ENCODE assay signal across 37 cellular contexts in the genomic region with DNA sequence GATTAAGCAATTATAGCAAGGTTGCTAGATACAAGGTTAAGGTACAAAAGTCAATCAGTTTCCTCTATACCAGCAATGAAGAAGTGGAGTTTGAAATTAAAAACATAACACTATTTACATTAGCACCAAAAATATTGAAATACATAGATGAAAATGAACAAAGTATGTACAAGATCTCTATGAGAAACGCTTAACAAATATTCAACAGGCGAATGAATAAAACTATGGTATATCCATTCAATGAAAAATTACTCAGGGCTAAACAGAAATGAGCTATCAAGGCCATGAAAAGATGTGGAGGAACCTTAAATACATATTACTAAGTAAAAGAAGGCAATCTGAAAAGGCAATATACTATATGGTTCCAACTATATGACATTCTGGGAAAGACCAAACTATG.
"Had no signal": no experiment of that assay in that cellular context is flagged by ENCODE, and none has a peak within 500 bp of the region (broad histone marks: within the 10 kb centered on the region; RNA-seq: fewer than 3 reads in every experiment).

No MANE protein-coding gene starts in this region.

- H3K36me3 ChIP-seq: adrenal gland, ascending aorta, brain microvascular endothelial cell, breast epithelium, cardiac muscle cell had no signal

- H3K27me3 ChIP-seq: adrenal gland, ascending aorta, body of pancreas, brain microvascular endothelial cell, breast epithelium, cardiac muscle cell had no signal

- DNase-seq: activated effector memory CD4-positive, alpha-beta T cell treated with anti-CD3 and anti-CD28 coated beads, Interleukin-2, amount 50 U/mL, for 16 hours; activated effector memory CD4-positive, alpha-beta T cell treated with Interleukin-2 at 50 U/mL for 16 hours; activated gamma-delta T cell; activated gamma-delta T cell treated with Interleukin-2 at 50 U/mL for 16 hours; activated naive CD4-positive, alpha-beta T cell; activated naive CD4-positive, alpha-beta T cell treated with anti-CD3 and anti-CD28 coated beads for 36 hours; activated naive CD4-positive, alpha-beta T cell treated with anti-CD3 and anti-CD28 coated beads, Interleukin-2, amount 10 ng/mL, durations not matched to agents 7 days and 5 days; activated naive CD4-positive, alpha-beta T cell treated with anti-CD3 and anti-CD28 coated beads, Interleukin-2, amount 50 U/mL, for 16 hours; activated naive CD4-positive, alpha-beta T cell treated with Interleukin-2 at 50 U/mL for 16 hours; activated naive CD8-positive, alpha-beta T cell treated with anti-CD3 and anti-CD28 coated beads for 36 hours; activated naive CD8-positive, alpha-beta T cell treated with anti-CD3 and anti-CD28 coated beads, Interleukin-2, amount 10 ng/mL, durations not matched to agents 7 days and 5 days; activated naive CD8-positive, alpha-beta T cell treated with anti-CD3 and anti-CD28 coated beads, Interleukin-2, amount 50 U/mL, for 24 hours; activated T-cell treated with anti-CD3 and anti-CD28 coated beads, Interleukin-2, amount 50 U/mL, for 24 hours; activated T-cell treated with anti-CD3 and anti-CD28 coated beads, Interleukin-2, amount 50 U/mL, for 4 hours; activated T-cell treated with anti-CD3 and anti-CD28 coated beads, Interleukin-2, amount 50 U/mL, for 48 hours; activated T-cell treated with anti-CD3 and anti-CD28 coated beads, Interleukin-2, amount 50 U/mL, for 72 hours; adrenal gland; amniotic stem cell; amygdala; anterior cingulate cortex; aorta; body of pancreas; brain microvascular endothelial cell; caudate nucleus; central memory CD4-positive, alpha-beta T cell; cerebellar nuclear complex had no signal

- H3K4me3 Mint-ChIP-seq: activated naive CD4-positive, alpha-beta T cell treated with anti-CD3 and anti-CD28 coated beads for 36 hours; activated naive CD4-positive, alpha-beta T cell treated with anti-CD3 and anti-CD28 coated beads, Interleukin-2, amount 10 ng/mL, durations not matched to agents 7 days and 5 days; activated naive CD4-positive, alpha-beta T cell treated with anti-CD3 and anti-CD28 coated beads, Interleukin-2, amount 50 U/mL, for 24 hours; activated naive CD8-positive, alpha-beta T cell; activated naive CD8-positive, alpha-beta T cell treated with anti-CD3 and anti-CD28 coated beads for 36 hours; activated naive CD8-positive, alpha-beta T cell treated with anti-CD3 and anti-CD28 coated beads, Interleukin-2, amount 10 ng/mL, durations not matched to agents 7 days and 5 days; activated naive CD8-positive, alpha-beta T cell treated with anti-CD3 and anti-CD28 coated beads, Interleukin-2, amount 50 U/mL, for 24 hours; activated T-cell treated with anti-CD3 and anti-CD28 coated beads, Interleukin-2, amount 50 U/mL, for 24 hours; activated T-cell treated with anti-CD3 and anti-CD28 coated beads, Interleukin-2, amount 50 U/mL, for 4 hours; activated T-cell treated with anti-CD3 and anti-CD28 coated beads, Interleukin-2, amount 50 U/mL, for 72 hours; activated T-helper 1 cell treated with anti-CD3 and anti-CD28 coated beads, Interleukin-12 subunit alpha, Interleukin-12 subunit beta, Interleukin-2, Interleukin-4 antibody, amounts not matched to agents 30 ng/mL and 10 ng/mL and 1 ng/mL, durations not matched to agents 14 hours and 24 hours and 36 hours; activated T-helper 17 cell treated with anti-CD3 and anti-CD28 coated beads, Interleukin-2, amount 50 U/mL, for 72 hours; brain; central memory CD8-positive, alpha-beta T cell had no signal

- H3K27me3 Mint-ChIP-seq: activated naive CD4-positive, alpha-beta T cell treated with anti-CD3 and anti-CD28 coated beads, Interleukin-2, amount 10 ng/mL, durations not matched to agents 7 days and 5 days; activated naive CD4-positive, alpha-beta T cell treated with anti-CD3 and anti-CD28 coated beads, Interleukin-2, amount 50 U/mL, for 24 hours; activated naive CD8-positive, alpha-beta T cell; activated naive CD8-positive, alpha-beta T cell treated with anti-CD3 and anti-CD28 coated beads for 36 hours; activated naive CD8-positive, alpha-beta T cell treated with anti-CD3 and anti-CD28 coated beads, Interleukin-2, amount 10 ng/mL, durations not matched to agents 7 days and 5 days; activated naive CD8-positive, alpha-beta T cell treated with anti-CD3 and anti-CD28 coated beads, Interleukin-2, amount 50 U/mL, for 24 hours; activated T-cell treated with anti-CD3 and anti-CD28 coated beads, Interleukin-2, amount 50 U/mL, for 24 hours; brain; central memory CD8-positive, alpha-beta T cell had no signal

- H3K4me1 ChIP-seq: ascending aorta, body of pancreas, breast epithelium had no signal

- H3K9me3 Mint-ChIP-seq: activated naive CD4-positive, alpha-beta T cell treated with anti-CD3 and anti-CD28 coated beads for 36 hours; activated naive CD4-positive, alpha-beta T cell treated with anti-CD3 and anti-CD28 coated beads, Interleukin-2, amount 10 ng/mL, durations not matched to agents 7 days and 5 days; activated naive CD4-positive, alpha-beta T cell treated with anti-CD3 and anti-CD28 coated beads, Interleukin-2, amount 50 U/mL, for 24 hours; activated naive CD4-positive, alpha-beta T cell treated with anti-CD3 and anti-CD28 coated beads, Interleukin-2, amount 50 U/mL, for 72 hours; activated naive CD8-positive, alpha-beta T cell treated with anti-CD3 and anti-CD28 coated beads for 36 hours; activated naive CD8-positive, alpha-beta T cell treated with anti-CD3 and anti-CD28 coated beads, Interleukin-2, amount 10 ng/mL, durations not matched to agents 7 days and 5 days; activated naive CD8-positive, alpha-beta T cell treated with anti-CD3 and anti-CD28 coated beads, Interleukin-2, amount 50 U/mL, for 24 hours; activated T-cell treated with anti-CD3 and anti-CD28 coated beads, Interleukin-2, amount 50 U/mL, for 24 hours; activated T-cell treated with anti-CD3 and anti-CD28 coated beads, Interleukin-2, amount 50 U/mL, for 4 hours; activated T-cell treated with anti-CD3 and anti-CD28 coated beads, Interleukin-2, amount 50 U/mL, for 72 hours; activated T-helper 1 cell treated with anti-CD3 and anti-CD28 coated beads, Interleukin-12 subunit alpha, Interleukin-12 subunit beta, Interleukin-2, Interleukin-4 antibody, amounts not matched to agents 30 ng/mL and 10 ng/mL and 1 ng/mL, durations not matched to agents 14 hours and 24 hours and 36 hours; activated T-helper 17 cell treated with anti-CD3 and anti-CD28 coated beads, Interleukin-2, amount 50 U/mL, for 72 hours; activated T-helper 2 cell treated with anti-CD3 and anti-CD28 coated beads, Interferon-gamma antibody, Interleukin-2, Interleukin-4, amounts not matched to agents 10 μg/mL and 5 μg/mL and 100 μg/mL, durations not matched to agents 14 hours and 24 hours and 36 hours; central memory CD8-positive, alpha-beta T cell had no signal

- H3K4me1 Mint-ChIP-seq: activated naive CD4-positive, alpha-beta T cell treated with anti-CD3 and anti-CD28 coated beads, Interleukin-2, amount 10 ng/mL, durations not matched to agents 7 days and 5 days; central memory CD8-positive, alpha-beta T cell had no signal

- H3K36me3 Mint-ChIP-seq: activated naive CD4-positive, alpha-beta T cell treated with anti-CD3 and anti-CD28 coated beads, Interleukin-2, amount 10 ng/mL, durations not matched to agents 7 days and 5 days; activated naive CD4-positive, alpha-beta T cell treated with anti-CD3 and anti-CD28 coated beads, Interleukin-2, amount 50 U/mL, for 72 hours; activated naive CD8-positive, alpha-beta T cell treated with anti-CD3 and anti-CD28 coated beads for 36 hours; activated naive CD8-positive, alpha-beta T cell treated with anti-CD3 and anti-CD28 coated beads, Interleukin-2, amount 10 ng/mL, durations not matched to agents 7 days and 5 days; brain had no signal

- H3K9me3 ChIP-seq: adrenal gland, ascending aorta, body of pancreas, breast epithelium had no signal

- H3K4me3 ChIP-seq: adrenal gland, ascending aorta, body of pancreas, breast epithelium, cardiac muscle cell had no signal

- ATAC-seq: activated naive CD4-positive, alpha-beta T cell treated with anti-CD3 and anti-CD28 coated beads, Interleukin-2, amount 50 U/mL, for 72 hours; activated naive CD8-positive, alpha-beta T cell treated with anti-CD3 and anti-CD28 coated beads, Interleukin-2, amount 50 U/mL, for 24 hours; activated T-cell treated with anti-CD3 and anti-CD28 coated beads, Interleukin-2, amount 50 U/mL, for 4 hours; activated T-cell treated with anti-CD3 and anti-CD28 coated beads, Interleukin-2, amount 50 U/mL, for 72 hours; activated T-helper 17 cell treated with anti-CD3 and anti-CD28 coated beads, Interleukin-2, amount 50 U/mL, for 72 hours; body of pancreas had no signal

- H3K27ac Mint-ChIP-seq: activated naive CD4-positive, alpha-beta T cell treated with anti-CD3 and anti-CD28 coated beads for 36 hours; activated naive CD4-positive, alpha-beta T cell treated with anti-CD3 and anti-CD28 coated beads, Interleukin-2, amount 10 ng/mL, durations not matched to agents 7 days and 5 days; activated naive CD4-positive, alpha-beta T cell treated with anti-CD3 and anti-CD28 coated beads, Interleukin-2, amount 50 U/mL, for 24 hours; activated naive CD4-positive, alpha-beta T cell treated with anti-CD3 and anti-CD28 coated beads, Interleukin-2, amount 50 U/mL, for 72 hours; activated naive CD8-positive, alpha-beta T cell; activated naive CD8-positive, alpha-beta T cell treated with anti-CD3 and anti-CD28 coated beads for 36 hours; activated naive CD8-positive, alpha-beta T cell treated with anti-CD3 and anti-CD28 coated beads, Interleukin-2, amount 10 ng/mL, durations not matched to agents 7 days and 5 days; activated naive CD8-positive, alpha-beta T cell treated with anti-CD3 and anti-CD28 coated beads, Interleukin-2, amount 50 U/mL, for 24 hours; activated T-cell treated with anti-CD3 and anti-CD28 coated beads, Interleukin-2, amount 50 U/mL, for 24 hours; activated T-cell treated with anti-CD3 and anti-CD28 coated beads, Interleukin-2, amount 50 U/mL, for 72 hours; activated T-helper 1 cell treated with anti-CD3 and anti-CD28 coated beads, Interleukin-12 subunit alpha, Interleukin-12 subunit beta, Interleukin-2, Interleukin-4 antibody, amounts not matched to agents 30 ng/mL and 10 ng/mL and 1 ng/mL, durations not matched to agents 14 hours and 24 hours and 36 hours; activated T-helper 17 cell treated with anti-CD3 and anti-CD28 coated beads, Interleukin-2, amount 50 U/mL, for 72 hours; activated T-helper 2 cell treated with anti-CD3 and anti-CD28 coated beads, Interferon-gamma antibody, Interleukin-2, Interleukin-4, amounts not matched to agents 10 μg/mL and 5 μg/mL and 100 μg/mL, durations not matched to agents 14 hours and 24 hours and 36 hours; brain had no signal

- H3K27ac ChIP-seq: adrenal gland, ascending aorta, body of pancreas, brain microvascular endothelial cell, breast epithelium, cardiac muscle cell had no signal
